ENCODE assay signal across 8 cellular contexts in the genomic region with DNA sequence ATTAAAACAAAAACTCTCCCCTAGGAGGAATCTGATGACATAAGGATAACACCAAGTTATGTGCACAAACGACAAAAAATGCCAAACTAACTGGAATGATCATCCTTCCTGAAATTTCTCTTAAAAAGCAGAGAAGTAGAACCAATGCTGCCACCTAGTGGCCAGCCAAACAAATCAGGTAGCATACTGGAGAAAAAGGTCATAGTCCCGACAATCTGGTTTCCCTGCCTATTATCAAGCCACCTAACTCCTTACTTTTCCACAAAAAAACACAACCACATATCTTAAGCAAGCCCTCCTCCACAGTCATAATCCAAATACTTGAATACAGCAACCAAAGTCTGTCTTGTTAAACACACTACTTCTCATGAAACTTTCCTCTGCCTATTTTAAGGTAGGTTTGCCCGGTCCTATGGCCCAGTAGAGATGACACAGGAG. TPM values are rescaled to one million over a fixed set of nuclear protein-coding genes. Genes with fewer than 3 reads are reported as not detected.
A peak's percentile ranks its signal among the peaks of the same experiment; 100 is the strongest.
DNase-seq lines count a peak whose midpoint lies in the region; ATAC-seq, FAIRE-seq and TF ChIP-seq lines count a peak whose summit lies in the region.

No MANE protein-coding gene starts in this region.

- no peak overlapping the region for H3K4me3 Mint-ChIP-seq in activated CD4-positive, alpha-beta T cell treated with anti-CD3 and anti-CD28 coated beads for 36 hours

- ATAC-seq in activated CD4-positive, alpha-beta T cell treated with anti-CD3 and anti-CD28 coated beads for 36 hours: no peak

- no peak for TF ChIP-seq POLR2A in GM12892 (IDR thresholded peaks at IDR 0.05; ENCODE audit: low read depth, low read length)

- no peak for DNase-seq in GM12892 (ENCODE audit: insufficient read length)
- peak; percentile 78 for DNase-seq in NCI-H345 (lab: John Stamatoyannopoulos, UW)
- DNase-seq in activated CD4-positive, alpha-beta T cell treated with anti-CD3 and anti-CD28 coated beads for 36 hours: peak; percentile 78
- peak; percentile 86 for DNase-seq in dedifferentiated amniotic fluid mesenchymal stem cell (ENCODE audit: extremely low spot score)
- peak; percentile 87 to 90 for DNase-seq in lung microvascular endothelial cell (ENCODE audit: low read depth in 2 of 2)
- peak; percentile 25 for DNase-seq in stimulated activated CD8-positive, alpha-beta memory T cell treated with anti-CD3 and anti-CD28 coated beads, Interleukin-15, amount 100 ng/mL, for 24 hours (ENCODE audit: low read depth)
- DNase-seq in GM19238 (ENCODE audit: insufficient read length, low spot score): no peak

- peaks cover 56% of the 10 kb centered on the region for H3K36me3 Mint-ChIP-seq in activated CD4-positive, alpha-beta T cell treated with anti-CD3 and anti-CD28 coated beads for 36 hours (ENCODE audit: low read depth)

- CTCF ChIA-PET in activated CD4-positive, alpha-beta T cell treated with anti-CD3 and anti-CD28 coated beads for 36 hours (lab: Charles Lee): interaction anchor here (0.7 to 3.7 kb wide), 6 partner anchors 11 to 272 kb away, joined by 3 to 17 read pairs (median 3); no protein-coding TSS in a partner anchor

- H3K4me1 Mint-ChIP-seq in activated CD4-positive, alpha-beta T cell treated with anti-CD3 and anti-CD28 coated beads for 36 hours: peaks cover 32% of the 10 kb centered on the region

- no peaks in the 10 kb centered on the region for H3K9me3 Mint-ChIP-seq in activated CD4-positive, alpha-beta T cell treated with anti-CD3 and anti-CD28 coated beads for 36 hours (ENCODE audit: low read depth)

- FAIRE-seq in A204.1 (lab: Jason Lieb, UNC): peak; percentile 92
- FAIRE-seq in GM12892 (lab: Jason Lieb, UNC): peak; percentile 67

- peak overlapping the region; percentile 43 for H3K27ac Mint-ChIP-seq in activated CD4-positive, alpha-beta T cell treated with anti-CD3 and anti-CD28 coated beads for 36 hours

- POLR2A ChIA-PET in activated CD4-positive, alpha-beta T cell treated with anti-CD3 and anti-CD28 coated beads for 36 hours (lab: Charles Lee): no interaction called here

- H3K27me3 Mint-ChIP-seq in activated CD4-positive, alpha-beta T cell treated with anti-CD3 and anti-CD28 coated beads for 36 hours: no peaks in the 10 kb centered on the region

- intact Hi-C loops in activated CD4-positive, alpha-beta T cell treated with anti-CD3 and anti-CD28 coated beads for 36 hours (cut with DNase I, micrococcal nuclease): loop anchor here (1.0 kb wide), 1 partner anchor 61 kb away; no protein-coding TSS in a partner anchor

RNA-seq across cellular contexts. Expression of gene OARD1, which starts 5.3 kb away (rescaled TPM):
- 35.6 TPM for polyA plus RNA-seq in GM12892 (2012; ENCODE audit: missing spikeins)
- 10 to 100 TPM; 35.3 to 45.1 TPM for total RNA-seq in activated CD4-positive, alpha-beta T cell treated with anti-CD3 and anti-CD28 coated beads for 36 hours
- 8.5 TPM in 2 replicates for total RNA-seq in lung microvascular endothelial cell

RNA-seq across cellular contexts. Expression of gene NFYA, which starts 5.9 kb away (rescaled TPM):
- 24.8 TPM for polyA plus RNA-seq in GM12892 (2012; ENCODE audit: missing spikeins)
- 10 to 100 TPM; 31.5 to 38.2 TPM for total RNA-seq in activated CD4-positive, alpha-beta T cell treated with anti-CD3 and anti-CD28 coated beads for 36 hours
- total RNA-seq in lung microvascular endothelial cell: 10.7 and 10.9 TPM in 2 replicates

RNA-seq across cellular contexts. Expression of gene APOBEC2, which starts 13.9 kb away (rescaled TPM):
- polyA plus RNA-seq in GM12892 (2012; ENCODE audit: missing spikeins): 0.78 TPM
- total RNA-seq in activated CD4-positive, alpha-beta T cell treated with anti-CD3 and anti-CD28 coated beads for 36 hours: not detected
- not detected in 2 replicates for total RNA-seq in lung microvascular endothelial cell

RNA-seq across cellular contexts. Expression of gene TSPO2, which starts 24.6 kb away (rescaled TPM):
- polyA plus RNA-seq in GM12892 (2012; ENCODE audit: missing spikeins): not detected
- not detected for total RNA-seq in activated CD4-positive, alpha-beta T cell treated with anti-CD3 and anti-CD28 coated beads for 36 hours
- total RNA-seq in lung microvascular endothelial cell: not detected in 2 replicates

RNA-seq across cellular contexts. Expression of gene UNC5CL, which starts 27.9 kb away (rescaled TPM):
- 0.85 TPM for polyA plus RNA-seq in GM12892 (2012; ENCODE audit: missing spikeins)
- total RNA-seq in activated CD4-positive, alpha-beta T cell treated with anti-CD3 and anti-CD28 coated beads for 36 hours: 1 to 10 TPM; 1.8 to 1.9 TPM
- under 0.01 TPM in 2 replicates for total RNA-seq in lung microvascular endothelial cell

Comparison
In these comparisons a context has a peak if more than half of its experiments do, and no peak if none do; other contexts are left out.
1. DNase-seq: peak in NCI-H345 (single experiment), activated CD4-positive, alpha-beta T cell treated with anti-CD3 and anti-CD28 coated beads for 36 hours (single experiment), dedifferentiated amniotic fluid mesenchymal stem cell (single experiment), lung microvascular endothelial cell (2 of 2) and stimulated activated CD8-positive, alpha-beta memory T cell treated with anti-CD3 and anti-CD28 coated beads, Interleukin-15, amount 100 ng/mL, for 24 hours (single experiment); none in GM12892 (single experiment) and GM19238 (single experiment).